ENCODE assay signal across 1 cellular context in genomic region chr19:49433240-49433901, GRCh38.
TF ChIP-seq lines count a peak whose summit lies in the region.

No MANE protein-coding gene starts in this region.

TF ChIP-seq in endothelial cell of umbilical vein, 7 proteins besides CTCF, POLR2A, EP300 and RAD21:
- TF ChIP-seq GATA2 (IDR thresholded peaks at IDR 0.05; ENCODE audit: insufficient read depth, insufficient read length, low read depth, low read length) (no peak), JUN (IDR thresholded peaks at IDR 0.05; ENCODE audit: borderline replicate concordance, insufficient read depth, insufficient read length, low read depth) (no peak), MYC (IDR thresholded peaks at IDR 0.05; ENCODE audit: low read depth, low read length) (no peak), FOS (IDR thresholded peaks at IDR 0.05; ENCODE audit: borderline replicate concordance, insufficient read depth, low read length) (no peak), POLR2AphosphoS5 (IDR thresholded peaks at IDR 0.05; ENCODE audit: insufficient read depth, low read depth, low read length) (no peak), EZH2 (IDR thresholded peaks at IDR 0.05; ENCODE audit: borderline replicate concordance, low read depth, low read length, severe bottlenecking) (no peak)
- TF ChIP-seq, protein P1, sequence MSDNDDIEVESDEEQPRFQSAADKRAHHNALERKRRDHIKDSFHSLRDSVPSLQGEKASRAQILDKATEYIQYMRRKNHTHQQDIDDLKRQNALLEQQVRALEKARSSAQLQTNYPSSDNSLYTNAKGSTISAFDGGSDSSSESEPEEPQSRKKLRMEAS (IDR thresholded peaks at IDR 0.05; ENCODE audit: insufficient read depth, insufficient read length) = no peak
TF ChIP-seq in endothelial cell of umbilical vein: peak in this region for 0.
